In genomic region chr1:117793396-117793795, GRCh38 we compare ENCODE assay signal across 15 cellular contexts.
DNase-seq lines count a peak whose midpoint lies in the region; ATAC-seq, FAIRE-seq and TF ChIP-seq lines count a peak whose summit lies in the region.
"Had no signal": no experiment of that assay in that cellular context is flagged by ENCODE, and none has a peak within 500 bp of the region (broad histone marks: within the 10 kb centered on the region; RNA-seq: fewer than 3 reads in every experiment).

No MANE protein-coding gene starts in this region.

- H3K79me2 ChIP-seq in keratinocyte (ENCODE audit: control insufficient read depth, insufficient read depth, low read length), result no peaks in the 10 kb centered on the region

- H4K20me1 ChIP-seq in keratinocyte (ENCODE audit: control insufficient read depth, extremely low read depth, insufficient read depth, low read length), result no peaks in the 10 kb centered on the region

- no peak overlapping the region for H3K27ac ChIP-seq in WERI-Rb-1
- H3K27ac ChIP-seq in keratinocyte (ENCODE audit: control insufficient read depth, insufficient read depth, low read length), result no peak overlapping the region

- peaks cover 13% of the 10 kb centered on the region for H3K4me1 ChIP-seq in keratinocyte (ENCODE audit: control insufficient read depth, extremely low read depth, insufficient read depth, low read length)

- H3K4me3 ChIP-seq in WERI-Rb-1 (ENCODE audit: low read depth, low read length), result no peak overlapping the region
- no peak overlapping the region for H3K4me3 ChIP-seq in keratinocyte (ENCODE audit: control insufficient read depth in 2 of 3, extremely low read depth in 1 of 3, insufficient read depth in 2 of 3, low read depth in 1 of 3, low read length in 3 of 3)

- H3K9me1 ChIP-seq in keratinocyte (ENCODE audit: control insufficient read depth, extremely low read depth, insufficient read depth, low read length), result no peaks in the 10 kb centered on the region

- FAIRE-seq in keratinocyte (lab: Jason Lieb, UNC) (peak; percentile 29), frontal cortex (lab: Jason Lieb, UNC) (no peak)
- FAIRE-seq: GM19239 had no signal

- no peaks in the 10 kb centered on the region for H3K9me3 ChIP-seq in WERI-Rb-1 (ENCODE audit: severe bottlenecking)
- no peaks in the 10 kb centered on the region for H3K9me3 ChIP-seq in keratinocyte (ENCODE audit: control insufficient read depth, low read depth, low read length)

- dilution Hi-C loops in keratinocyte (cut with MboI; ENCODE audit: extremely low pct_ligation_motif_present, low sequenced_read_pairs), result no loop called here

- no peaks in the 10 kb centered on the region for H3K27me3 ChIP-seq in WERI-Rb-1 (ENCODE audit: insufficient read depth, low read depth, severe bottlenecking)
- no peaks in the 10 kb centered on the region for H3K27me3 ChIP-seq in keratinocyte (ENCODE audit: control insufficient read depth, extremely low read depth, insufficient read depth, low read length)

- H3K4me2 ChIP-seq in keratinocyte (ENCODE audit: control insufficient read depth, extremely low read depth, insufficient read depth, low read depth, low read length), result no peak overlapping the region

- in situ Hi-C loops in G401 (cut with HindIII; ENCODE audit: low sequenced_read_pairs), result no loop called here

- H3K36me3 ChIP-seq in WERI-Rb-1 (no peaks in the 10 kb centered on the region), keratinocyte (ENCODE audit: control insufficient read depth in 2 of 2, extremely low read depth in 1 of 2, insufficient read depth in 2 of 2, low read length in 2 of 2) (no peaks in the 10 kb centered on the region)

- ATAC-seq in GM21447 (IDR thresholded peaks at IDR 0.05; ENCODE audit: unreplicated experiment), result no peak

- DNase-seq in G401 (ENCODE audit: low spot score), result peak; percentile 96
- DNase-seq in NCI-H2171 (lab: John Stamatoyannopoulos, UW), result peak; percentile 36
- peak; percentile 30 for DNase-seq in WERI-Rb-1
- no peak for DNase-seq in keratinocyte (ENCODE audit: low read depth, low spot score)
- DNase-seq in D341Med (ENCODE audit: low spot score), result no peak
- no peak for DNase-seq in frontal cortex (ENCODE audit: low spot score in 2 of 2)
- DNase-seq: ACHN, AML-193, DMS53, KG1, NCI-H1436, RPMI8226, SIG-M5 had no signal

- no peak for TF ChIP-seq CTCF in WERI-Rb-1 (IDR thresholded peaks at IDR 0.05; ENCODE audit: low read depth, low read length)
- no peak for TF ChIP-seq CTCF in keratinocyte (optimal IDR thresholded peaks at IDR 0.05 in 1 of 3, IDR thresholded peaks at IDR 0.05 in 1 of 3, conservative IDR thresholded peaks at IDR 0.05 in 1 of 3; ENCODE audit: extremely low read depth in 1 of 3, insufficient read depth in 2 of 3, low read length in 3 of 3)

- H3K9ac ChIP-seq in keratinocyte (ENCODE audit: control insufficient read depth, extremely low read depth, insufficient read depth, low read length), result no peak overlapping the region

- no peak overlapping the region for H2AFZ ChIP-seq in keratinocyte (ENCODE audit: control insufficient read depth, low read length)

Comparison
In these comparisons a context has a peak if more than half of its experiments do, and no peak if none do; other contexts are left out.
1. DNase-seq: peak in G401 (single experiment), NCI-H2171 (single experiment) and WERI-Rb-1 (single experiment); none in keratinocyte (single experiment), D341Med (single experiment) and frontal cortex (0 of 2).